In genomic region chr6:18692920-18693319, GRCh38 we compare ENCODE assay signal across 23 cellular contexts.
DNase-seq lines count a peak whose midpoint lies in the region; ATAC-seq and TF ChIP-seq lines count a peak whose summit lies in the region.
"Had no signal": no experiment of that assay in that cellular context is flagged by ENCODE, and none has a peak within 500 bp of the region (broad histone marks: within the 10 kb centered on the region; RNA-seq: fewer than 3 reads in every experiment).

No MANE protein-coding gene starts in this region.

- H3K27me3 Mint-ChIP-seq in activated naive CD8-positive, alpha-beta T cell treated with anti-CD3 and anti-CD28 coated beads for 36 hours, result peaks cover 3% of the 10 kb centered on the region
- H3K27me3 Mint-ChIP-seq: CD4-positive, alpha-beta T cell; CD8-positive, alpha-beta memory T cell had no signal

- TF ChIP-seq EP300 in neural cell (conservative IDR thresholded peaks at IDR 0.05; ENCODE audit: poor library complexity, severe bottlenecking), result no peak

- H3F3A ChIP-seq in neural cell (ENCODE audit: insufficient read depth, low read length, poor library complexity, severe bottlenecking), result no peaks in the 10 kb centered on the region

- H3K9ac ChIP-seq in HCT116 (ENCODE audit: low read length) (no peak overlapping the region), neural cell (ENCODE audit: low read length) (peak overlapping the region; percentile 62)
- H3K9ac ChIP-seq: BLaER1 treated with 17β-estradiol and CSF1 and Interleukin-3, amounts not matched to agents 10 nM and 100 nM had no signal

- peaks cover 15 to 25% of the 10 kb centered on the region in 2 experiments for H3K4me1 ChIP-seq in HCT116 (ENCODE audit: control insufficient read depth in 1 of 2, insufficient read depth in 2 of 2, low read length in 2 of 2)
- H3K4me1 ChIP-seq: A549; BE2C; BLaER1 treated with 17β-estradiol and CSF1 and Interleukin-3, amounts not matched to agents 10 nM and 100 nM; HAP-1 had no signal

- no peak for TF ChIP-seq POLR2A in HCT116 (IDR thresholded peaks at IDR 0.05; ENCODE audit: borderline replicate concordance, extremely low read depth, insufficient read depth, insufficient read length)

- H3K9me3 ChIP-seq in HCT116 (ENCODE audit: control insufficient read depth in 1 of 2, insufficient read depth in 1 of 2, low read depth in 1 of 2, low read length in 2 of 2) (no peaks in the 10 kb centered on the region), neural cell (ENCODE audit: low read length) (no peaks in the 10 kb centered on the region)
- H3K9me3 ChIP-seq: A549; BE2C; BLaER1 treated with 17β-estradiol and CSF1 and Interleukin-3, amounts not matched to agents 10 nM and 100 nM; HAP-1 had no signal

- H2AFZ ChIP-seq in HCT116 (ENCODE audit: low read depth, low read length, poor library complexity, severe bottlenecking), result peak overlapping the region; percentile 86
- H2AFZ ChIP-seq in neural cell (ENCODE audit: low read depth, low read length), result no peak overlapping the region

- H3K36me3 Mint-ChIP-seq in activated naive CD8-positive, alpha-beta T cell treated with anti-CD3 and anti-CD28 coated beads for 36 hours, result no peaks in the 10 kb centered on the region
- H3K36me3 Mint-ChIP-seq: CD14-positive monocyte; CD8-positive, alpha-beta memory T cell had no signal

- H3K27ac ChIP-seq in HCT116 (ENCODE audit: low read depth, low read length) (peak overlapping the region; percentile 56; the same call in 1 of the 2 replicates), neural cell (ENCODE audit: low read length) (peak overlapping the region; percentile 96), RWPE1 (no peak overlapping the region)
- H3K27ac ChIP-seq: A549; BLaER1 treated with 17β-estradiol and CSF1 and Interleukin-3, amounts not matched to agents 10 nM and 100 nM had no signal

- H3K27ac Mint-ChIP-seq in activated naive CD8-positive, alpha-beta T cell treated with anti-CD3 and anti-CD28 coated beads for 36 hours, result no peak overlapping the region
- H3K27ac Mint-ChIP-seq: CD14-positive monocyte; CD4-positive, alpha-beta T cell had no signal

- H4K20me1 ChIP-seq in HCT116 (ENCODE audit: insufficient read depth) (no peaks in the 10 kb centered on the region), neural cell (ENCODE audit: insufficient read depth) (no peaks in the 10 kb centered on the region)
- H4K20me1 ChIP-seq: BLaER1 treated with 17β-estradiol and CSF1 and Interleukin-3, amounts not matched to agents 10 nM and 100 nM had no signal

- H3K9me2 ChIP-seq in HCT116 (ENCODE audit: insufficient read depth) (no peaks in the 10 kb centered on the region), neural cell (ENCODE audit: insufficient read depth, low read length) (no peaks in the 10 kb centered on the region)

- RAD21 ChIA-PET in HCT116 (lab: Charles Lee; ENCODE audit: low non-redundant PET in 1 of 2, low total read pairs in 2 of 2, uncharacterized antibody in 2 of 2, unreplicated experiment in 2 of 2), result no interaction called here

- TF ChIP-seq CTCF in HCT116 (IDR thresholded peaks at IDR 0.05 in 2 of 3, conservative IDR thresholded peaks at IDR 0.05 in 1 of 3; ENCODE audit: borderline replicate concordance in 1 of 3, insufficient read depth in 1 of 3, low read depth in 2 of 3, low read length in 2 of 3) (no peak), neural cell (IDR thresholded peaks at IDR 0.05; ENCODE audit: poor library complexity, severe bottlenecking) (no peak), RWPE1 (conservative IDR thresholded peaks at IDR 0.05; ENCODE audit: low read depth) (no peak)

- CTCF ChIA-PET in HCT116 (lab: Charles Lee), result no interaction called here
- CTCF ChIA-PET in RWPE1 (lab: Yijun Ruan, JAX), result no interaction called here

- ATAC-seq in HCT116, result peak; percentile 89
- ATAC-seq: A549, GM12878 had no signal

- no peak overlapping the region for H3K4me3 Mint-ChIP-seq in activated naive CD8-positive, alpha-beta T cell treated with anti-CD3 and anti-CD28 coated beads for 36 hours
- H3K4me3 Mint-ChIP-seq: CD14-positive monocyte; CD4-positive, alpha-beta T cell; CD8-positive, alpha-beta memory T cell had no signal

- peak overlapping the region; percentile 83 for H3K4me2 ChIP-seq in HCT116 (ENCODE audit: low read length)
- H3K4me2 ChIP-seq in neural cell (ENCODE audit: low read length), result peak overlapping the region; percentile 27
- H3K4me2 ChIP-seq: A549; BLaER1 treated with 17β-estradiol and CSF1 and Interleukin-3, amounts not matched to agents 10 nM and 100 nM had no signal

- H3K27me3 ChIP-seq in HCT116 (ENCODE audit: insufficient read depth, low read length), result peaks cover 23% of the 10 kb centered on the region; the same call in 1 of the 2 replicates
- no peaks in the 10 kb centered on the region for H3K27me3 ChIP-seq in neural cell (ENCODE audit: insufficient read depth, low read depth, low read length)
- H3K27me3 ChIP-seq: BE2C; BLaER1 treated with 17β-estradiol and CSF1 and Interleukin-3, amounts not matched to agents 10 nM and 100 nM had no signal

- no peaks in the 10 kb centered on the region for H3K36me3 ChIP-seq in HCT116 (ENCODE audit: control insufficient read depth in 1 of 2, insufficient read depth in 2 of 2, low read length in 2 of 2)
- no peaks in the 10 kb centered on the region for H3K36me3 ChIP-seq in neural cell (ENCODE audit: insufficient read depth, low read length)
- H3K36me3 ChIP-seq: BE2C; BLaER1 treated with 17β-estradiol and CSF1 and Interleukin-3, amounts not matched to agents 10 nM and 100 nM; HAP-1 had no signal

- BruUV-seq in HCT116 (replicated peaks; lab: Mats Ljungman, UMichigan), result no TSS peak

- H3K79me2 ChIP-seq in HCT116 (ENCODE audit: insufficient read depth, low read length) (no peaks in the 10 kb centered on the region), neural cell (replicated peaks; ENCODE audit: insufficient read depth, low read length) (no peaks in the 10 kb centered on the region)

- no peaks in the 10 kb centered on the region for H3K9me3 Mint-ChIP-seq in activated naive CD8-positive, alpha-beta T cell treated with anti-CD3 and anti-CD28 coated beads for 36 hours
- H3K9me3 Mint-ChIP-seq: CD4-positive, alpha-beta T cell had no signal

- POLR2A ChIA-PET in HCT116 (lab: Charles Lee) (no interaction called here), RWPE1 (lab: Yijun Ruan, JAX; ENCODE audit: low non-redundant PET) (no interaction called here)

- TF ChIP-seq RAD21 in HCT116 (IDR thresholded peaks at IDR 0.05; ENCODE audit: low read depth) (no peak), neural cell (conservative IDR thresholded peaks at IDR 0.05) (no peak)

- intact Hi-C loops in HCT116 (cut with micrococcal nuclease), result no loop called here

- no peaks in the 10 kb centered on the region for H3K4me1 Mint-ChIP-seq in activated naive CD8-positive, alpha-beta T cell treated with anti-CD3 and anti-CD28 coated beads for 36 hours
- H3K4me1 Mint-ChIP-seq: CD14-positive monocyte; CD8-positive, alpha-beta memory T cell had no signal

- peak overlapping the region in 1 of 2 experiments; percentile 36; a peak in 2 of 4 replicates for H3K4me3 ChIP-seq in HCT116 (replicated peaks in 1 of 2; ENCODE audit: low read depth in 1 of 2, low read length in 2 of 2)
- H3K4me3 ChIP-seq in neural cell (ENCODE audit: low read length), result peak overlapping the region; percentile 49
- H3K4me3 ChIP-seq: A549; BLaER1 treated with 17β-estradiol and CSF1 and Interleukin-3, amounts not matched to agents 10 nM and 100 nM; GM12878; HAP-1 had no signal

- DNase-seq in HCT116 (ENCODE audit: low read depth, low spot score) (peak; percentile 70), SW480 (ENCODE audit: low spot score) (peak; percentile 20), RWPE1 (ENCODE audit: low spot score) (no peak)
- no peak for DNase-seq in stimulated activated CD4-positive, alpha-beta T cell treated with anti-CD3 and anti-CD28 coated beads, Interleukin-2, amount 100 ng/mL, for 24 hours
- no peak for DNase-seq in activated CD8-positive, alpha-beta memory T cell treated with anti-CD3 and anti-CD28 coated beads for 24 hours
- DNase-seq in activated naive CD8-positive, alpha-beta T cell treated with anti-CD3 and anti-CD28 coated beads for 36 hours, result no peak
- DNase-seq: 8988T; ACHN; AML-193; BE2C; CD4-positive, alpha-beta T cell; CD8-positive, alpha-beta memory T cell; DMS 273 treated with DMSO at 0.1 percent for 48 hours; DMS79; EL; GDM1; GOT3 had no signal

TF ChIP-seq in HCT116, 20 proteins besides CTCF, POLR2A, EP300 and RAD21 (continues in another document):
- TF ChIP-seq EZH2 (IDR thresholded peaks at IDR 0.05) (no peak), JUND (IDR thresholded peaks at IDR 0.05) (peak; percentile 92), SIN3A (IDR thresholded peaks at IDR 0.05; ENCODE audit: low read depth) (peak; percentile 47; the same call in 1 of the 2 replicates), SP1 (IDR thresholded peaks at IDR 0.05; ENCODE audit: low read depth) (peak; percentile 83), TCF7L2 (IDR thresholded peaks at IDR 0.05; ENCODE audit: borderline replicate concordance, extremely low read depth, insufficient read depth, insufficient read length) (peak; percentile 97)
- TF ChIP-seq, protein P1, sequence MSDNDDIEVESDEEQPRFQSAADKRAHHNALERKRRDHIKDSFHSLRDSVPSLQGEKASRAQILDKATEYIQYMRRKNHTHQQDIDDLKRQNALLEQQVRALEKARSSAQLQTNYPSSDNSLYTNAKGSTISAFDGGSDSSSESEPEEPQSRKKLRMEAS (IDR thresholded peaks at IDR 0.05), result peak; percentile 38; the same call in 1 of the 2 replicates

TF ChIP-seq in neural cell, 6 proteins besides CTCF, POLR2A, EP300 and RAD21 (continues in another document):
- TF ChIP-seq TAF1 (IDR thresholded peaks at IDR 0.05; ENCODE audit: low read depth) (no peak), POLR2AphosphoS5 (IDR thresholded peaks at IDR 0.05) (no peak), EZH2 (IDR thresholded peaks at IDR 0.05; ENCODE audit: borderline replicate concordance, insufficient read depth, low read length, poor library complexity, severe bottlenecking) (no peak), SMC3 (conservative IDR thresholded peaks at IDR 0.05; ENCODE audit: poor library complexity) (no peak), MXI1 (conservative IDR thresholded peaks at IDR 0.05; ENCODE audit: poor library complexity, severe bottlenecking) (no peak)

Comparison
In these comparisons a context has a peak if more than half of its experiments do, and no peak if none do; other contexts are left out.
1. DNase-seq: peak in HCT116 (single experiment) and SW480 (single experiment); none in RWPE1 (single experiment), stimulated activated CD4-positive, alpha-beta T cell treated with anti-CD3 and anti-CD28 coated beads, Interleukin-2, amount 100 ng/mL, for 24 hours (0 of 2), activated CD8-positive, alpha-beta memory T cell treated with anti-CD3 and anti-CD28 coated beads for 24 hours (single experiment) and activated naive CD8-positive, alpha-beta T cell treated with anti-CD3 and anti-CD28 coated beads for 36 hours (single experiment).